In the genomic region with DNA sequence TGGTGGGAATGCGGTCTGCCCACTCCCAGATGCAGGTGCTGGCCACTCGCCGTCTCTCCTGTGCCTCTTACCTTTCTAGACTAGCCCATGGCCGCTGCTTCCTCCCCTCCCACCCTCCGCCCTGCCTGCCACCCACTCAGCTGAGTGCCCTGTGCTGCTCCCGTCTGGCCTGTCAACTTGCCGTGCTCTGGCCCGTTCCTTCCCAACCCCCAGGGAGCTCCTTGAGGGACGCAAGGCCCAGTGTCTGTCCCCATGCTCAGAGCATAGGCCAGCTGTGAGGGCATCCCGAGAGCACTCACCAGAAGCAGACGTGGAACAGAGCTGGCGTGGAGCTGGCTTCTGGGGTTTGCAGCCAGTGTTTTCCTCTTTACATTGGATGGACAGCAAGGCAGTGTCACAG, we compare ENCODE assay signal across 22 cellular contexts.
"Had no signal": no experiment of that assay in that cellular context is flagged by ENCODE, and none has a peak within 500 bp of the region (broad histone marks: within the 10 kb centered on the region; RNA-seq: fewer than 3 reads in every experiment).

No MANE protein-coding gene starts in this region.

- H3K4me2 ChIP-seq: hepatocyte had no signal

- DNase-seq: dermis blood vessel endothelial cell; effector memory CD4-positive, alpha-beta T cell; foreskin keratinocyte; heart left ventricle; left cardiac atrium; left lung; mammary epithelial cell; mesendoderm; naive thymus-derived CD8-positive, alpha-beta T cell; nephron progenitor cell; occipital lobe; stimulated activated CD4-positive, alpha-beta T cell treated with anti-CD3 and anti-CD28 coated beads, Interleukin-15, amount 100 ng/mL, for 24 hours; stimulated activated CD4-positive, alpha-beta T cell treated with anti-CD3 and anti-CD28 coated beads, Interleukin-2, amount 100 ng/mL, for 48 hours; stimulated activated naive B cell treated with anti-CD40 and anti-IgM and Interleukin-4, amounts not matched to agents 10 μg/mL and 1 μg/mL and 100 μg/mL, for 72 hours had no signal

- H3K9me3 ChIP-seq: esophagus muscularis mucosa, gastroesophageal sphincter, heart left ventricle, left lung, pancreas had no signal

- FAIRE-seq: endothelial cell of umbilical vein, pancreas, urothelium cell line had no signal

- H3K4me3 ChIP-seq: coronary artery, esophagus muscularis mucosa, gastroesophageal sphincter, heart left ventricle, hepatocyte, left lung, pancreas, skin epidermis had no signal

- H3K27ac ChIP-seq: coronary artery, foreskin keratinocyte, hepatocyte, left lung, pancreas, skin epidermis had no signal

- H3K27me3 ChIP-seq: esophagus muscularis mucosa, foreskin keratinocyte, gastroesophageal sphincter, heart left ventricle, hepatocyte, left lung, pancreas had no signal

- ATAC-seq: foreskin keratinocyte; gastroesophageal sphincter; heart left ventricle; left cardiac atrium; left lung; naive thymus-derived CD8-positive, alpha-beta T cell; pancreas; stimulated activated naive B cell treated with anti-CD40 and anti-IgM and Interleukin-4, amounts not matched to agents 10 μg/mL and 1 μg/mL and 100 μg/mL, for 72 hours had no signal

- H3K79me2 ChIP-seq: hepatocyte had no signal

- H3K4me1 ChIP-seq: foreskin keratinocyte, pancreas had no signal

- H2AFZ ChIP-seq: hepatocyte had no signal
